ENCODE assay signal across 34 cellular contexts in genomic region chr9:106820866-106821265, GRCh38. TPM values are rescaled to one million over a fixed set of nuclear protein-coding genes. Genes with fewer than 3 reads are reported as not detected.
"Had no signal": no experiment of that assay in that cellular context is flagged by ENCODE, and none has a peak within 500 bp of the region (broad histone marks: within the 10 kb centered on the region; RNA-seq: fewer than 3 reads in every experiment).

No MANE protein-coding gene starts in this region.

- DNase-seq: activated B cell treated with CpG ODN at 0.5 μM for 24 hours; activated CD4-positive, alpha-beta memory T cell treated with anti-CD3 and anti-CD28 coated beads for 36 hours; activated CD4-positive, alpha-beta T cell treated with anti-CD3 and anti-CD28 coated beads for 4 hours; activated CD4-positive, alpha-beta T cell treated with anti-CD3 and anti-CD28 coated beads, Interleukin-2, amount 50 U/mL, for 1 hour; activated CD4-positive, CD25-positive, alpha-beta regulatory T cell treated with anti-CD3 and anti-CD28 coated beads, Interleukin-2, amount 50 U/mL, for 72 hours; activated CD8-positive, alpha-beta memory T cell treated with anti-CD3 and anti-CD28 coated beads, Interleukin-2, amount 50 U/mL, for 4 hours; activated gamma-delta T cell treated with Interleukin-2 at 50 U/mL for 16 hours; activated naive CD4-positive, alpha-beta T cell treated with anti-CD3 and anti-CD28 coated beads for 36 hours; activated T-cell treated with anti-CD3 and anti-CD28 coated beads for 4 hours; activated T-cell treated with anti-CD3 and anti-CD28 coated beads, Interleukin-2, amount 50 U/mL, for 4 hours; amniotic stem cell; aorta; brain microvascular endothelial cell; NCI-H1048; NCI-H1105 treated with DMSO at 0.1 percent for 48 hours; NCI-H1436; NCI-H1694; NCI-H1930; NCI-H2081 treated with DMSO at 0.1 percent for 48 hours; NCI-H345; NCI-H510A; NCI-H526; NCI-H748 treated with DMSO at 0.1 percent for 48 hours; NK-92 treated with Interleukin-12 subunit alpha and Interleukin-12 subunit beta, amount 100 ng/mL, for 24 hours; PC-3; Peyer's patch; SIG-M5; SW 1271; T-helper 1 cell; T-helper 2 cell; T-helper 9 cell had no signal

- H3K27me3 ChIP-seq: brain microvascular endothelial cell, cardiac muscle cell, Peyer's patch had no signal

- H3K4me3 ChIP-seq: cardiac muscle cell, Peyer's patch had no signal

- H3K9me3 ChIP-seq: Peyer's patch had no signal

- ATAC-seq: activated naive CD4-positive, alpha-beta T cell treated with anti-CD3 and anti-CD28 coated beads, Interleukin-2, amount 50 U/mL, for 72 hours; activated T-cell treated with anti-CD3 and anti-CD28 coated beads, Interleukin-2, amount 50 U/mL, for 4 hours; PC-3; Right ventricle myocardium inferior had no signal

- H3K4me1 ChIP-seq: Peyer's patch had no signal

- H3K36me3 ChIP-seq: brain microvascular endothelial cell, cardiac muscle cell, Peyer's patch had no signal

RNA-seq across cellular contexts. Expression of gene ZNF462, which starts 42.1 kb away (rescaled TPM):
- total RNA-seq: activated B cell treated with CpG ODN at 0.5 μM for 24 hours had no signal
